ENCODE assay signal across 1 cellular context in the genomic region with DNA sequence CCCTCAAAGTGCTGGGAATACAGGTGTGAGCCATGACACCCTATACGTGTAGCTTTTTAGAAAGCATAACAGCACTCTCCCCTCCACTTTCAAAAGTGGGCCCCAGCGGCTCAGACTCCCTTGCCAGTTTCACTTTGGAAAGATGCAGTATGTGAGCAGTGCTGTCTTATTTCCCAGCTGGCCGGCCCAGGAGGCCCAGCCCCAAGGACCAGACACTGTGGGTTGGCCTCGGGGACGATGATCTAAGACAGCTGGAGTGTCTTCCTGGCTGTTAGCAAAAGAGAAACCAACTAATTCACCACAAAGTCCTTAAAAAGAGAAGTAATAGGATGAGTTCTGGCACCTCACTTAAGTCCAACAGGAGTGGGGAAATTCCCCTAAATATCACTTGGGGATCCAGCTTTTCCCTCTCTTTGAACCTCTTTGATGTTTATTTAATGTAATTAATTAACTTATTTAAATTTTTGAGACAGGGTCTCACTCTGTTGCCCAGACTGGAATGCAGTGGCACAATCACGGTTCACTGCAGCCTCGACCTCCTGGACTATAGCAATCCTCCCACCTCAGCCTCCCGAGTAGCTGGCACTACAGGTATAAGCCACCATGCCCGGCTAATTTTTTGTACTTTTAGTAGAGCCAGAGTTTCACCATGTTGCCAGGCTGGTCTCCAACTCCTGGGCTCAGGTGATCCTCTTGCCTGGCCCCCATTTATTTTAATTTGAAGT.
TF ChIP-seq lines count a peak whose summit lies in the region.

No MANE protein-coding gene starts in this region.

TF ChIP-seq in GM23338, 12 proteins besides CTCF, POLR2A, EP300 and RAD21 (continued from another document):
- no peak for TF ChIP-seq ZNF462 (CRISPR knock-in tag; IDR thresholded peaks at IDR 0.05)
- TF ChIP-seq ZNF114 (CRISPR knock-in tag; IDR thresholded peaks at IDR 0.05), result no peak
- no peak for TF ChIP-seq EZH2phosphoT487 (IDR thresholded peaks at IDR 0.05; ENCODE audit: unreplicated experiment)
- no peak for TF ChIP-seq REST (IDR thresholded peaks at IDR 0.05; ENCODE audit: unreplicated experiment)
- TF ChIP-seq JUNB (IDR thresholded peaks at IDR 0.05; ENCODE audit: unreplicated experiment), result no peak
- no peak for TF ChIP-seq CREB1 (CRISPR knock-in tag; IDR thresholded peaks at IDR 0.05; ENCODE audit: low read depth)
- TF ChIP-seq NANOG (IDR thresholded peaks at IDR 0.05; ENCODE audit: borderline replicate concordance), result no peak
- no peak for TF ChIP-seq POLR2AphosphoS5 (IDR thresholded peaks at IDR 0.05; ENCODE audit: low read depth)
